In genomic region chr11:6271598-6271997, GRCh38 we compare ENCODE assay signal across 32 cellular contexts. TPM values are rescaled to one million over a fixed set of nuclear protein-coding genes. Genes with fewer than 3 reads are reported as not detected.
"Had no signal": no experiment of that assay in that cellular context is flagged by ENCODE, and none has a peak within 500 bp of the region (broad histone marks: within the 10 kb centered on the region; RNA-seq: fewer than 3 reads in every experiment).

No MANE protein-coding gene starts in this region.

- H3K27me3 ChIP-seq: adrenal gland had no signal

- H3K27ac ChIP-seq: adrenal gland, VCaP had no signal

- DNase-seq: activated B cell treated with CpG ODN at 0.5 μM for 24 hours; activated CD4-positive, alpha-beta memory T cell treated with anti-CD3 and anti-CD28 coated beads for 36 hours; activated CD4-positive, alpha-beta T cell treated with anti-CD3 and anti-CD28 coated beads for 4 hours; activated CD4-positive, alpha-beta T cell treated with anti-CD3 and anti-CD28 coated beads, Interleukin-2, amount 50 U/mL, for 1 hour; activated CD4-positive, CD25-positive, alpha-beta regulatory T cell treated with anti-CD3 and anti-CD28 coated beads, Interleukin-2, amount 50 U/mL, for 72 hours; activated CD8-positive, alpha-beta memory T cell treated with anti-CD3 and anti-CD28 coated beads, Interleukin-2, amount 50 U/mL, for 4 hours; activated gamma-delta T cell treated with Interleukin-2 at 50 U/mL for 16 hours; activated naive CD4-positive, alpha-beta T cell treated with anti-CD3 and anti-CD28 coated beads for 36 hours; activated T-cell treated with anti-CD3 and anti-CD28 coated beads for 4 hours; activated T-cell treated with anti-CD3 and anti-CD28 coated beads, Interleukin-2, amount 50 U/mL, for 4 hours; anterior cingulate cortex; Kasumi-1; KG1; MG63; MV-4-11; NCI-H1092; NCI-H1436 treated with DMSO at 0.1 percent for 48 hours; NCI-H1694 treated with DMSO at 0.1 percent for 48 hours; NCI-H2029; NCI-H345; NCI-H524 treated with DMSO at 0.1 percent for 48 hours; SW 1271; T-helper 1 cell; T-helper 2 cell; T-helper 9 cell had no signal

- H3K9me3 ChIP-seq: adrenal gland had no signal

- H3K4me3 ChIP-seq: adrenal gland, MG63 had no signal

- H3K4me1 ChIP-seq: adrenal gland had no signal

- H3K36me3 ChIP-seq: adrenal gland, MG63 had no signal

RNA-seq across cellular contexts. Expression of gene CCKBR, which starts 12.0 kb away (rescaled TPM):
- total RNA-seq: activated B cell treated with CpG ODN at 0.5 μM for 24 hours; activated CD4-positive, alpha-beta memory T cell treated with anti-CD3 and anti-CD28 coated beads for 36 hours; activated naive CD4-positive, alpha-beta T cell treated with anti-CD3 and anti-CD28 coated beads for 36 hours; activated naive CD4-positive, alpha-beta T cell treated with anti-CD3 and anti-CD28 coated beads, Interleukin-2, amount 50 U/mL, for 72 hours; activated T-cell treated with anti-CD3 and anti-CD28 coated beads, Interleukin-2, amount 50 U/mL, for 4 hours; activated T-helper 1 cell treated with anti-CD3 and anti-CD28 coated beads, Interleukin-12 subunit alpha, Interleukin-12 subunit beta, Interleukin-2, Interleukin-4 antibody, amounts not matched to agents 30 ng/mL and 10 ng/mL and 1 ng/mL, durations not matched to agents 14 hours and 24 hours and 36 hours; bronchial epithelial cell; NCI-H460; RPMI7951 had no signal

RNA-seq across cellular contexts. Expression of gene CNGA4, which starts 32.7 kb away (rescaled TPM):
- total RNA-seq: activated CD4-positive, alpha-beta memory T cell treated with anti-CD3 and anti-CD28 coated beads for 36 hours; activated T-cell treated with anti-CD3 and anti-CD28 coated beads, Interleukin-2, amount 50 U/mL, for 4 hours; NCI-H460; RPMI7951 had no signal
